In the genomic region with DNA sequence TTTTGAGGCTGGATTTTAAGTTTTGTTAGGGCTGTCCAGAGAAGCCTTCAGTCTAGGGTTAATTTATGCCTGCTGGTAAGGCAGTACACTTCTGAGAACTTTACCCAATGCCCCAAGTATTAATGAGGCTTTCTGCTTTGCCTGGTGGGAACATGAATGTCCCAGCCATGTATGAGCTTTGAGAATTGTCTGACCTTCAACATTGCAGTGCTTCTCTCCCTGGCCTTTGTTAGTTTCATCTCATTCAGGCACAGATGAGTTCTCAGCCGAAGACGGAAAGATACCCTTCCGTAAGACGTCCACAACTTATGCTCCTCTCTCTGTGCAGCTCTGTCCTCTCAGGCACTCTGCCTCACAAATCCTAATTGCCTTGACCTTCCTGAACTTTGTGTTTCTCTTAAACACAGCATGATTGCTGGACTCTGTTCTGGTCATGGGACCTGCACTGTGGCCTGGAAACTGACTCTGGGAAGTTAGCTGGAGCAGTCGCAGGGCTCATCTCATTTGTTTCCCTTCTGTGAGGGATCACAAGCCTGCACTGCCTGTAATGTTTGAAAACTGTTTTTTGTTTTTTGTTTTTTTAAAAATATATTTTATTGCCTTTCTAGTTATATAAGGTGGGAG, we compare ENCODE assay signal across 1 cellular context.
TF ChIP-seq lines count a peak whose summit lies in the region.

No MANE protein-coding gene starts in this region.

TF ChIP-seq in HepG2, 621 proteins besides CTCF, POLR2A, EP300 and RAD21 (continued from another document):
- no peak for TF ChIP-seq MYNN (CRISPR knock-in tag; IDR thresholded peaks at IDR 0.05; ENCODE audit: low read depth)
- TF ChIP-seq ZFP90 (CRISPR knock-in tag; IDR thresholded peaks at IDR 0.05; ENCODE audit: borderline replicate concordance): 0 out of 2 replicates have a peak, but pooled peaks have one; percentile 29
- no peak for TF ChIP-seq ZNF670 (CRISPR knock-in tag; IDR thresholded peaks at IDR 0.05; ENCODE audit: borderline replicate concordance)
- TF ChIP-seq ZBTB20 (CRISPR knock-in tag; IDR thresholded peaks at IDR 0.05; ENCODE audit: borderline replicate concordance, low read depth): peak; percentile 70; the same call in 1 of the 2 replicates
- TF ChIP-seq CHD2 (IDR thresholded peaks at IDR 0.05; ENCODE audit: low read depth, low read length): no peak
- TF ChIP-seq NCOA5 (CRISPR knock-in tag; IDR thresholded peaks at IDR 0.05): no peak
- no peak for TF ChIP-seq CBFB (CRISPR knock-in tag; IDR thresholded peaks at IDR 0.05)
- peak; percentile 71; the same call in 1 of the 2 replicates for TF ChIP-seq TBX2 (CRISPR knock-in tag; IDR thresholded peaks at IDR 0.05; ENCODE audit: borderline replicate concordance)
- TF ChIP-seq, protein P1, sequence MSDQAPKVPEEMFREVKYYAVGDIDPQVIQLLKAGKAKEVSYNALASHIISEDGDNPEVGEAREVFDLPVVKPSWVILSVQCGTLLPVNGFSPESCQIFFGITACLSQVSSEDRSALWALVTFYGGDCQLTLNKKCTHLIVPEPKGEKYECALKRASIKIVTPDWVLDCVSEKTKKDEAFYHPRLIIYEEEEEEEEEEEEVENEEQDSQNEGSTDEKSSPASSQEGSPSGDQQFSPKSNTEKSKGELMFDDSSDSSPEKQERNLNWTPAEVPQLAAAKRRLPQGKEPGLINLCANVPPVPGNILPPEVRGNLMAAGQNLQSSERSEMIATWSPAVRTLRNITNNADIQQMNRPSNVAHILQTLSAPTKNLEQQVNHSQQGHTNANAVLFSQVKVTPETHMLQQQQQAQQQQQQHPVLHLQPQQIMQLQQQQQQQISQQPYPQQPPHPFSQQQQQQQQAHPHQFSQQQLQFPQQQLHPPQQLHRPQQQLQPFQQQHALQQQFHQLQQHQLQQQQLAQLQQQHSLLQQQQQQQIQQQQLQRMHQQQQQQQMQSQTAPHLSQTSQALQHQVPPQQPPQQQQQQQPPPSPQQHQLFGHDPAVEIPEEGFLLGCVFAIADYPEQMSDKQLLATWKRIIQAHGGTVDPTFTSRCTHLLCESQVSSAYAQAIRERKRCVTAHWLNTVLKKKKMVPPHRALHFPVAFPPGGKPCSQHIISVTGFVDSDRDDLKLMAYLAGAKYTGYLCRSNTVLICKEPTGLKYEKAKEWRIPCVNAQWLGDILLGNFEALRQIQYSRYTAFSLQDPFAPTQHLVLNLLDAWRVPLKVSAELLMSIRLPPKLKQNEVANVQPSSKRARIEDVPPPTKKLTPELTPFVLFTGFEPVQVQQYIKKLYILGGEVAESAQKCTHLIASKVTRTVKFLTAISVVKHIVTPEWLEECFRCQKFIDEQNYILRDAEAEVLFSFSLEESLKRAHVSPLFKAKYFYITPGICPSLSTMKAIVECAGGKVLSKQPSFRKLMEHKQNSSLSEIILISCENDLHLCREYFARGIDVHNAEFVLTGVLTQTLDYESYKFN (CRISPR knock-in tag; conservative IDR thresholded peaks at IDR 0.05): peak; percentile 91
- TF ChIP-seq NFRKB (IDR thresholded peaks at IDR 0.05): no peak
- no peak for TF ChIP-seq ZNF616 (CRISPR knock-in tag; IDR thresholded peaks at IDR 0.05; ENCODE audit: low read depth)
- peak; percentile 40 to 50; a peak in 1 of 4 replicates for TF ChIP-seq HMGXB4 (CRISPR knock-in tag; IDR thresholded peaks at IDR 0.05; ENCODE audit: borderline replicate concordance in 1 of 2, low read depth in 1 of 2)
- TF ChIP-seq RNF2 (conservative IDR thresholded peaks at IDR 0.05; ENCODE audit: low read depth): no peak
- no peak for TF ChIP-seq JARID2 (CRISPR knock-in tag; IDR thresholded peaks at IDR 0.05; ENCODE audit: insufficient replicate concordance)
- TF ChIP-seq, protein P2, sequence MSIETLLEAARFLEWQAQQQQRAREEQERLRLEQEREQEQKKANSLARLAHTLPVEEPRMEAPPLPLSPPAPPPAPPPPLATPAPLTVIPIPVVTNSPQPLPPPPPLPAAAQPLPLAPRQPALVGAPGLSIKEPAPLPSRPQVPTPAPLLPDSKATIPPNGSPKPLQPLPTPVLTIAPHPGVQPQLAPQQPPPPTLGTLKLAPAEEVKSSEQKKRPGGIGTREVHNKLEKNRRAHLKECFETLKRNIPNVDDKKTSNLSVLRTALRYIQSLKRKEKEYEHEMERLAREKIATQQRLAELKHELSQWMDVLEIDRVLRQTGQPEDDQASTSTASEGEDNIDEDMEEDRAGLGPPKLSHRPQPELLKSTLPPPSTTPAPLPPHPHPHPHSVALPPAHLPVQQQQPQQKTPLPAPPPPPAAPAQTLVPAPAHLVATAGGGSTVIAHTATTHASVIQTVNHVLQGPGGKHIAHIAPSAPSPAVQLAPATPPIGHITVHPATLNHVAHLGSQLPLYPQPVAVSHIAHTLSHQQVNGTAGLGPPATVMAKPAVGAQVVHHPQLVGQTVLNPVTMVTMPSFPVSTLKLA (IDR thresholded peaks at IDR 0.05): no peak
- TF ChIP-seq HNRNPK (IDR thresholded peaks at IDR 0.05; ENCODE audit: low read depth, low read length, poor library complexity, severe bottlenecking): no peak
- TF ChIP-seq KLF6 (CRISPR knock-in tag; IDR thresholded peaks at IDR 0.05): no peak
- TF ChIP-seq KLF13 (CRISPR knock-in tag; IDR thresholded peaks at IDR 0.05): no peak
- TF ChIP-seq, protein P3, sequence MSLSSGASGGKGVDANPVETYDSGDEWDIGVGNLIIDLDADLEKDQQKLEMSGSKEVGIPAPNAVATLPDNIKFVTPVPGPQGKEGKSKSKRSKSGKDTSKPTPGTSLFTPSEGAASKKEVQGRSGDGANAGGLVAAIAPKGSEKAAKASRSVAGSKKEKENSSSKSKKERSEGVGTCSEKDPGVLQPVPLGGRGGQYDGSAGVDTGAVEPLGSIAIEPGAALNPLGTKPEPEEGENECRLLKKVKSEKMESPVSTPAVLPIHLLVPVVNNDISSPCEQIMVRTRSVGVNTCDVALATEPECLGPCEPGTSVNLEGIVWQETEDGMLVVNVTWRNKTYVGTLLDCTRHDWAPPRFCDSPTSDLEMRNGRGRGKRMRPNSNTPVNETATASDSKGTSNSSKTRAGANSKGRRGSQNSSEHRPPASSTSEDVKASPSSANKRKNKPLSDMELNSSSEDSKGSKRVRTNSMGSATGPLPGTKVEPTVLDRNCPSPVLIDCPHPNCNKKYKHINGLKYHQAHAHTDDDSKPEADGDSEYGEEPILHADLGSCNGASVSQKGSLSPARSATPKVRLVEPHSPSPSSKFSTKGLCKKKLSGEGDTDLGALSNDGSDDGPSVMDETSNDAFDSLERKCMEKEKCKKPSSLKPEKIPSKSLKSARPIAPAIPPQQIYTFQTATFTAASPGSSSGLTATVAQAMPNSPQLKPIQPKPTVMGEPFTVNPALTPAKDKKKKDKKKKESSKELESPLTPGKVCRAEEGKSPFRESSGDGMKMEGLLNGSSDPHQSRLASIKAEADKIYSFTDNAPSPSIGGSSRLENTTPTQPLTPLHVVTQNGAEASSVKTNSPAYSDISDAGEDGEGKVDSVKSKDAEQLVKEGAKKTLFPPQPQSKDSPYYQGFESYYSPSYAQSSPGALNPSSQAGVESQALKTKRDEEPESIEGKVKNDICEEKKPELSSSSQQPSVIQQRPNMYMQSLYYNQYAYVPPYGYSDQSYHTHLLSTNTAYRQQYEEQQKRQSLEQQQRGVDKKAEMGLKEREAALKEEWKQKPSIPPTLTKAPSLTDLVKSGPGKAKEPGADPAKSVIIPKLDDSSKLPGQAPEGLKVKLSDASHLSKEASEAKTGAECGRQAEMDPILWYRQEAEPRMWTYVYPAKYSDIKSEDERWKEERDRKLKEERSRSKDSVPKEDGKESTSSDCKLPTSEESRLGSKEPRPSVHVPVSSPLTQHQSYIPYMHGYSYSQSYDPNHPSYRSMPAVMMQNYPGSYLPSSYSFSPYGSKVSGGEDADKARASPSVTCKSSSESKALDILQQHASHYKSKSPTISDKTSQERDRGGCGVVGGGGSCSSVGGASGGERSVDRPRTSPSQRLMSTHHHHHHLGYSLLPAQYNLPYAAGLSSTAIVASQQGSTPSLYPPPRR (CRISPR knock-in tag; IDR thresholded peaks at IDR 0.05; ENCODE audit: borderline replicate concordance): peak; percentile 84; the same call in 1 of the 2 replicates
- no peak for TF ChIP-seq SATB2 (CRISPR knock-in tag; IDR thresholded peaks at IDR 0.05)
- TF ChIP-seq ZFP36L2 (CRISPR knock-in tag; IDR thresholded peaks at IDR 0.05): no peak
- TF ChIP-seq, protein P4, sequence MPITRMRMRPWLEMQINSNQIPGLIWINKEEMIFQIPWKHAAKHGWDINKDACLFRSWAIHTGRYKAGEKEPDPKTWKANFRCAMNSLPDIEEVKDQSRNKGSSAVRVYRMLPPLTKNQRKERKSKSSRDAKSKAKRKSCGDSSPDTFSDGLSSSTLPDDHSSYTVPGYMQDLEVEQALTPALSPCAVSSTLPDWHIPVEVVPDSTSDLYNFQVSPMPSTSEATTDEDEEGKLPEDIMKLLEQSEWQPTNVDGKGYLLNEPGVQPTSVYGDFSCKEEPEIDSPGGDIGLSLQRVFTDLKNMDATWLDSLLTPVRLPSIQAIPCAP (CRISPR knock-in tag; IDR thresholded peaks at IDR 0.05; ENCODE audit: low read depth): no peak
- TF ChIP-seq ZNF563 (CRISPR knock-in tag; IDR thresholded peaks at IDR 0.05): no peak
- no peak for TF ChIP-seq ZNF432 (CRISPR knock-in tag; IDR thresholded peaks at IDR 0.05; ENCODE audit: borderline replicate concordance)
- TF ChIP-seq POLR2G (IDR thresholded peaks at IDR 0.05; ENCODE audit: low read depth, low read length): peak; percentile 52; the same call in 1 of the 2 replicates
- no peak for TF ChIP-seq BRF2 (CRISPR knock-in tag; IDR thresholded peaks at IDR 0.05)
- no peak for TF ChIP-seq GABPA (IDR thresholded peaks at IDR 0.05; ENCODE audit: low read depth, low read length)
- no peak for TF ChIP-seq GABPA (CRISPR knock-in tag; IDR thresholded peaks at IDR 0.05; ENCODE audit: low read depth)
- peak; percentile 93 for TF ChIP-seq SAP130 (CRISPR knock-in tag; IDR thresholded peaks at IDR 0.05; ENCODE audit: low read depth)
- TF ChIP-seq ELF1 (CRISPR knock-in tag; IDR thresholded peaks at IDR 0.05): peak; percentile 56
- no peak for TF ChIP-seq ZBTB26 (CRISPR knock-in tag; IDR thresholded peaks at IDR 0.05; ENCODE audit: borderline replicate concordance)
- TF ChIP-seq RFX5 (IDR thresholded peaks at IDR 0.05; ENCODE audit: low read depth, low read length): no peak
- no peak for TF ChIP-seq NKX3-1 (CRISPR knock-in tag; IDR thresholded peaks at IDR 0.05)
- TF ChIP-seq SRY (CRISPR knock-in tag; IDR thresholded peaks at IDR 0.05): no peak
- TF ChIP-seq, protein P5, sequence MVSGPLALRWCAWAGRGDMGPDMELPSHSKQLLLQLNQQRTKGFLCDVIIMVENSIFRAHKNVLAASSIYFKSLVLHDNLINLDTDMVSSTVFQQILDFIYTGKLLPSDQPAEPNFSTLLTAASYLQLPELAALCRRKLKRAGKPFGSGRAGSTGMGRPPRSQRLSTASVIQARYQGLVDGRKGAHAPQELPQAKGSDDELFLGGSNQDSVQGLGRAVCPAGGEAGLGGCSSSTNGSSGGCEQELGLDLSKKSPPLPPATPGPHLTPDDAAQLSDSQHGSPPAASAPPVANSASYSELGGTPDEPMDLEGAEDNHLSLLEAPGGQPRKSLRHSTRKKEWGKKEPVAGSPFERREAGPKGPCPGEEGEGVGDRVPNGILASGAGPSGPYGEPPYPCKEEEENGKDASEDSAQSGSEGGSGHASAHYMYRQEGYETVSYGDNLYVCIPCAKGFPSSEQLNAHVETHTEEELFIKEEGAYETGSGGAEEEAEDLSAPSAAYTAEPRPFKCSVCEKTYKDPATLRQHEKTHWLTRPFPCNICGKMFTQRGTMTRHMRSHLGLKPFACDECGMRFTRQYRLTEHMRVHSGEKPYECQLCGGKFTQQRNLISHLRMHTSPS (CRISPR knock-in tag; IDR thresholded peaks at IDR 0.05; ENCODE audit: low read depth): no peak
- no peak for TF ChIP-seq MEIS1 (CRISPR knock-in tag; IDR thresholded peaks at IDR 0.05; ENCODE audit: borderline replicate concordance)
- TF ChIP-seq KDM5A (IDR thresholded peaks at IDR 0.05; ENCODE audit: borderline replicate concordance, low read length): no peak
- no peak for TF ChIP-seq ATF3 (CRISPR knock-in tag; IDR thresholded peaks at IDR 0.05)
- TF ChIP-seq PAF1 (CRISPR knock-in tag; IDR thresholded peaks at IDR 0.05): no peak
- TF ChIP-seq SMARCE1 (IDR thresholded peaks at IDR 0.05; ENCODE audit: borderline replicate concordance): no peak
- TF ChIP-seq DMAP1 (CRISPR knock-in tag; IDR thresholded peaks at IDR 0.05): peak; percentile 59; the same call in 1 of the 2 replicates
- TF ChIP-seq ZNF546 (CRISPR knock-in tag; conservative IDR thresholded peaks at IDR 0.05): no peak
- TF ChIP-seq TBP (CRISPR knock-in tag; IDR thresholded peaks at IDR 0.05): no peak
